Comparison of ENCODE assay signal across 1 cellular context in genomic region chr5:92944903-92945629, GRCh38.
TF ChIP-seq lines count a peak whose summit lies in the region.

No MANE protein-coding gene starts in this region.

TF ChIP-seq in HepG2, 621 proteins besides CTCF, POLR2A, EP300 and RAD21 (continued from another document and continues in another):
- TF ChIP-seq ARID4A (CRISPR knock-in tag; IDR thresholded peaks at IDR 0.05; ENCODE audit: borderline replicate concordance): no peak
- TF ChIP-seq, protein P1, sequence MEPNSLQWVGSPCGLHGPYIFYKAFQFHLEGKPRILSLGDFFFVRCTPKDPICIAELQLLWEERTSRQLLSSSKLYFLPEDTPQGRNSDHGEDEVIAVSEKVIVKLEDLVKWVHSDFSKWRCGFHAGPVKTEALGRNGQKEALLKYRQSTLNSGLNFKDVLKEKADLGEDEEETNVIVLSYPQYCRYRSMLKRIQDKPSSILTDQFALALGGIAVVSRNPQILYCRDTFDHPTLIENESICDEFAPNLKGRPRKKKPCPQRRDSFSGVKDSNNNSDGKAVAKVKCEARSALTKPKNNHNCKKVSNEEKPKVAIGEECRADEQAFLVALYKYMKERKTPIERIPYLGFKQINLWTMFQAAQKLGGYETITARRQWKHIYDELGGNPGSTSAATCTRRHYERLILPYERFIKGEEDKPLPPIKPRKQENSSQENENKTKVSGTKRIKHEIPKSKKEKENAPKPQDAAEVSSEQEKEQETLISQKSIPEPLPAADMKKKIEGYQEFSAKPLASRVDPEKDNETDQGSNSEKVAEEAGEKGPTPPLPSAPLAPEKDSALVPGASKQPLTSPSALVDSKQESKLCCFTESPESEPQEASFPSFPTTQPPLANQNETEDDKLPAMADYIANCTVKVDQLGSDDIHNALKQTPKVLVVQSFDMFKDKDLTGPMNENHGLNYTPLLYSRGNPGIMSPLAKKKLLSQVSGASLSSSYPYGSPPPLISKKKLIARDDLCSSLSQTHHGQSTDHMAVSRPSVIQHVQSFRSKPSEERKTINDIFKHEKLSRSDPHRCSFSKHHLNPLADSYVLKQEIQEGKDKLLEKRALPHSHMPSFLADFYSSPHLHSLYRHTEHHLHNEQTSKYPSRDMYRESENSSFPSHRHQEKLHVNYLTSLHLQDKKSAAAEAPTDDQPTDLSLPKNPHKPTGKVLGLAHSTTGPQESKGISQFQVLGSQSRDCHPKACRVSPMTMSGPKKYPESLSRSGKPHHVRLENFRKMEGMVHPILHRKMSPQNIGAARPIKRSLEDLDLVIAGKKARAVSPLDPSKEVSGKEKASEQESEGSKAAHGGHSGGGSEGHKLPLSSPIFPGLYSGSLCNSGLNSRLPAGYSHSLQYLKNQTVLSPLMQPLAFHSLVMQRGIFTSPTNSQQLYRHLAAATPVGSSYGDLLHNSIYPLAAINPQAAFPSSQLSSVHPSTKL (CRISPR knock-in tag; IDR thresholded peaks at IDR 0.05): peak; percentile 92
- TF ChIP-seq NR1H2 (CRISPR knock-in tag; IDR thresholded peaks at IDR 0.05; ENCODE audit: borderline replicate concordance, low read depth): no peak
- TF ChIP-seq FOXM1 (CRISPR knock-in tag; IDR thresholded peaks at IDR 0.05): no peak
- no peak for TF ChIP-seq SNRNP70 (IDR thresholded peaks at IDR 0.05; ENCODE audit: low read depth, low read length)
- TF ChIP-seq, protein P2, sequence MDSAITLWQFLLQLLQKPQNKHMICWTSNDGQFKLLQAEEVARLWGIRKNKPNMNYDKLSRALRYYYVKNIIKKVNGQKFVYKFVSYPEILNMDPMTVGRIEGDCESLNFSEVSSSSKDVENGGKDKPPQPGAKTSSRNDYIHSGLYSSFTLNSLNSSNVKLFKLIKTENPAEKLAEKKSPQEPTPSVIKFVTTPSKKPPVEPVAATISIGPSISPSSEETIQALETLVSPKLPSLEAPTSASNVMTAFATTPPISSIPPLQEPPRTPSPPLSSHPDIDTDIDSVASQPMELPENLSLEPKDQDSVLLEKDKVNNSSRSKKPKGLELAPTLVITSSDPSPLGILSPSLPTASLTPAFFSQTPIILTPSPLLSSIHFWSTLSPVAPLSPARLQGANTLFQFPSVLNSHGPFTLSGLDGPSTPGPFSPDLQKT (CRISPR knock-in tag; IDR thresholded peaks at IDR 0.05; ENCODE audit: borderline replicate concordance): no peak
- no peak for TF ChIP-seq PTBP1 (IDR thresholded peaks at IDR 0.05; ENCODE audit: low read depth, low read length, poor library complexity, severe bottlenecking)
- no peak for TF ChIP-seq ZNF543 (CRISPR knock-in tag; IDR thresholded peaks at IDR 0.05)
- TF ChIP-seq KLF16 (CRISPR knock-in tag; IDR thresholded peaks at IDR 0.05): peak in 1 of 2 experiments; percentile 86; a peak in 2 of 4 replicates
- no peak for TF ChIP-seq ETV6 (CRISPR knock-in tag; conservative IDR thresholded peaks at IDR 0.05)
- no peak for TF ChIP-seq ZNF331 (CRISPR knock-in tag; IDR thresholded peaks at IDR 0.05)
- no peak for TF ChIP-seq YY1 (IDR thresholded peaks at IDR 0.05; ENCODE audit: insufficient read depth, insufficient replicate concordance, low read depth, low read length)
- no peak for TF ChIP-seq CREBL2 (CRISPR knock-in tag; IDR thresholded peaks at IDR 0.05; ENCODE audit: borderline replicate concordance)
- TF ChIP-seq ZBTB7A (CRISPR knock-in tag; IDR thresholded peaks at IDR 0.05): no peak
- TF ChIP-seq MATR3 (CRISPR knock-in tag; IDR thresholded peaks at IDR 0.05): no peak
- TF ChIP-seq FOXO1 (CRISPR knock-in tag; IDR thresholded peaks at IDR 0.05): peak; percentile 94
- no peak for TF ChIP-seq TFDP1 (CRISPR knock-in tag; IDR thresholded peaks at IDR 0.05; ENCODE audit: borderline replicate concordance)
- TF ChIP-seq ZNF414 (CRISPR knock-in tag; IDR thresholded peaks at IDR 0.05): no peak
- no peak for TF ChIP-seq MAFF (IDR thresholded peaks at IDR 0.05; ENCODE audit: low read depth, low read length)
- TF ChIP-seq ZNF577 (CRISPR knock-in tag; IDR thresholded peaks at IDR 0.05; ENCODE audit: borderline replicate concordance, low read depth): no peak
- no peak for TF ChIP-seq ZNF550 (CRISPR knock-in tag; IDR thresholded peaks at IDR 0.05; ENCODE audit: borderline replicate concordance)
- no peak for TF ChIP-seq GMEB2 (CRISPR knock-in tag; IDR thresholded peaks at IDR 0.05; ENCODE audit: low read depth)
- peak; percentile 34 for TF ChIP-seq ZEB1 (IDR thresholded peaks at IDR 0.05; ENCODE audit: insufficient replicate concordance, low read depth)
- TF ChIP-seq GTF2F1 (IDR thresholded peaks at IDR 0.05; ENCODE audit: low read length): no peak
- TF ChIP-seq RARG (CRISPR knock-in tag; IDR thresholded peaks at IDR 0.05; ENCODE audit: low read depth): no peak
- TF ChIP-seq ZBTB3 (CRISPR knock-in tag; IDR thresholded peaks at IDR 0.05; ENCODE audit: borderline replicate concordance, low read depth): no peak
- TF ChIP-seq GATAD1 (CRISPR knock-in tag; IDR thresholded peaks at IDR 0.05): peak; percentile 62; the same call in 1 of the 2 replicates
- TF ChIP-seq ZNF7 (CRISPR knock-in tag; IDR thresholded peaks at IDR 0.05): no peak
- no peak for TF ChIP-seq ZNF562 (CRISPR knock-in tag; IDR thresholded peaks at IDR 0.05; ENCODE audit: borderline replicate concordance)
- peak; percentile 71; the same call in 1 of the 2 replicates for TF ChIP-seq ARID2 (CRISPR knock-in tag; IDR thresholded peaks at IDR 0.05; ENCODE audit: borderline replicate concordance)
- peak; percentile 17; the same call in 1 of the 2 replicates for TF ChIP-seq KMT2B (CRISPR knock-in tag; IDR thresholded peaks at IDR 0.05)
- no peak for TF ChIP-seq FOXK2 (IDR thresholded peaks at IDR 0.05)
- TF ChIP-seq, protein P3, sequence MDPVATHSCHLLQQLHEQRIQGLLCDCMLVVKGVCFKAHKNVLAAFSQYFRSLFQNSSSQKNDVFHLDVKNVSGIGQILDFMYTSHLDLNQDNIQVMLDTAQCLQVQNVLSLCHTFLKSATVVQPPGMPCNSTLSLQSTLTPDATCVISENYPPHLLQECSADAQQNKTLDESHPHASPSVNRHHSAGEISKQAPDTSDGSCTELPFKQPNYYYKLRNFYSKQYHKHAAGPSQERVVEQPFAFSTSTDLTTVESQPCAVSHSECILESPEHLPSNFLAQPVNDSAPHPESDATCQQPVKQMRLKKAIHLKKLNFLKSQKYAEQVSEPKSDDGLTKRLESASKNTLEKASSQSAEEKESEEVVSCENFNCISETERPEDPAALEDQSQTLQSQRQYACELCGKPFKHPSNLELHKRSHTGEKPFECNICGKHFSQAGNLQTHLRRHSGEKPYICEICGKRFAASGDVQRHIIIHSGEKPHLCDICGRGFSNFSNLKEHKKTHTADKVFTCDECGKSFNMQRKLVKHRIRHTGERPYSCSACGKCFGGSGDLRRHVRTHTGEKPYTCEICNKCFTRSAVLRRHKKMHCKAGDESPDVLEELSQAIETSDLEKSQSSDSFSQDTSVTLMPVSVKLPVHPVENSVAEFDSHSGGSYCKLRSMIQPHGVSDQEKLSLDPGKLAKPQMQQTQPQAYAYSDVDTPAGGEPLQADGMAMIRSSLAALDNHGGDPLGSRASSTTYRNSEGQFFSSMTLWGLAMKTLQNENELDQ (CRISPR knock-in tag; IDR thresholded peaks at IDR 0.05; ENCODE audit: borderline replicate concordance): no peak
- no peak for TF ChIP-seq CENPT (CRISPR knock-in tag; IDR thresholded peaks at IDR 0.05; ENCODE audit: low read depth)
- TF ChIP-seq USF2 (IDR thresholded peaks at IDR 0.05; ENCODE audit: low read depth, low read length): no peak
- TF ChIP-seq USF2 (CRISPR knock-in tag; IDR thresholded peaks at IDR 0.05; ENCODE audit: borderline replicate concordance): no peak
- peak; percentile 41; the same call in 1 of the 2 replicates for TF ChIP-seq SNAPC2 (CRISPR knock-in tag; IDR thresholded peaks at IDR 0.05)
- TF ChIP-seq ZBTB38 (CRISPR knock-in tag; IDR thresholded peaks at IDR 0.05): no peak
- TF ChIP-seq ZNF724P (CRISPR knock-in tag; IDR thresholded peaks at IDR 0.05; ENCODE audit: borderline replicate concordance): no peak
- peak; percentile 99 for TF ChIP-seq NFIC (IDR thresholded peaks at IDR 0.05; ENCODE audit: low read length)
- TF ChIP-seq, protein P4, sequence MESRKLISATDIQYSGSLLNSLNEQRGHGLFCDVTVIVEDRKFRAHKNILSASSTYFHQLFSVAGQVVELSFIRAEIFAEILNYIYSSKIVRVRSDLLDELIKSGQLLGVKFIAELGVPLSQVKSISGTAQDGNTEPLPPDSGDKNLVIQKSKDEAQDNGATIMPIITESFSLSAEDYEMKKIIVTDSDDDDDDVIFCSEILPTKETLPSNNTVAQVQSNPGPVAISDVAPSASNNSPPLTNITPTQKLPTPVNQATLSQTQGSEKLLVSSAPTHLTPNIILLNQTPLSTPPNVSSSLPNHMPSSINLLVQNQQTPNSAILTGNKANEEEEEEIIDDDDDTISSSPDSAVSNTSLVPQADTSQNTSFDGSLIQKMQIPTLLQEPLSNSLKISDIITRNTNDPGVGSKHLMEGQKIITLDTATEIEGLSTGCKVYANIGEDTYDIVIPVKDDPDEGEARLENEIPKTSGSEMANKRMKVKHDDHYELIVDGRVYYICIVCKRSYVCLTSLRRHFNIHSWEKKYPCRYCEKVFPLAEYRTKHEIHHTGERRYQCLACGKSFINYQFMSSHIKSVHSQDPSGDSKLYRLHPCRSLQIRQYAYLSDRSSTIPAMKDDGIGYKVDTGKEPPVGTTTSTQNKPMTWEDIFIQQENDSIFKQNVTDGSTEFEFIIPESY (CRISPR knock-in tag; IDR thresholded peaks at IDR 0.05): no peak
- TF ChIP-seq NRL (CRISPR knock-in tag; IDR thresholded peaks at IDR 0.05; ENCODE audit: borderline replicate concordance): no peak
